8 cellular contexts compared by ENCODE assay signal in the genomic region with DNA sequence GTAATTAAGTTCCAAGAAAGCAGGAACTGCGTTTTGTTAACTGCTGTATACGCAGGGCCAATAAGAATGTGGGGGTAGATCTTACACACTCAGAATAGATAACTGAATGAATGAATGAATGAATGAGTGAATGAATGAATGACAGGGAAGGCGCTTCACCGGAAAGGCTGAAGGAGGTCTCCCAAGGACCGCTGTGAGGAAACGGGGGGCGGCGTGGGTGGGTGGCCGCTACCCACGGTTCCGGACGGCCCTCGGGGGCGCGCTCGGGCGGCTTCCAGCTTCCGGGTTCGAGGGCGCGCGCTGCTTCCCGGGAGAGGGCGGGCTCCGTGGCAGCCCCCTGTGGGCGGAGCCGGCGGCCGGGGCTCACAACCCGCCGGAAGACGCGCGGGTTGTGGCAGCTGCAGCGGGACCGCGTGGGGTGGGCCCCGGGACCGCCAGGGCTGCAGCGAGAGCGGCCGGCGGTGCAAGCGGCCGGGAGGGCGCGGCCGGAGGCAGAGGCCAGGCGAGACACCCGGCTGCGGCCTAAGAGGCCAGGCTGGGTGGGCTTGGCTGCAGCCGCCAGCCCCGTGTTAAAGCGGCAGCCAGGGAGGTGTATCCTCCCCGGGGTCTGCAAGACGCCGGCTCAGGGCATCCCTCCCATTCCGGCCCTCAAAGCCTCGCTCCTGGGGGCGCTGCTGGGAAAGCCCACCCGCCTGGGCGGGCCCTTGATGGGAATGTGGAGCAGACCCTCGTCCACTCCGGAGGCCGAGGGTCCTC. TPM values are rescaled to one million over a fixed set of nuclear protein-coding genes. Genes with fewer than 3 reads are reported as not detected.
A peak's percentile ranks its signal among the peaks of the same experiment; 100 is the strongest.
DNase-seq lines count a peak whose midpoint lies in the region; ATAC-seq, FAIRE-seq and TF ChIP-seq lines count a peak whose summit lies in the region.

A gene (plus strand): TSS at position 367 of the 756 bp plus-strand sequence. CDS start 2,072 bp downstream, outside the sequence.

- peak; percentile 72 for ATAC-seq in GM19395 (IDR thresholded peaks at IDR 0.05; ENCODE audit: unreplicated experiment)
- ATAC-seq in pancreas = peak; percentile 89 to 97 (median 96)

- H3K9me3 ChIP-seq in BLaER1 treated with 17β-estradiol and CSF1 and Interleukin-3, amounts not matched to agents 10 nM and 100 nM (replicated peaks in 1 of 11) = peaks cover 59 to 81% (median 74%) of the 10 kb centered on the region in 11 experiments
- no peaks in the 10 kb centered on the region for H3K9me3 ChIP-seq in pancreas
- no peaks in the 10 kb centered on the region for H3K9me3 ChIP-seq in thymus (ENCODE audit: control insufficient read depth)

- H3K27ac ChIP-seq in BLaER1 treated with 17β-estradiol and CSF1 and Interleukin-3, amounts not matched to agents 10 nM and 100 nM = peak within 1 kb of the TSS; percentile 62 to 89 (median 83)
- H3K27ac ChIP-seq in pancreas (peak within 1 kb of the TSS in 1 of 4 donors; percentile 13), thymus (ENCODE audit: low read depth) (peak within 1 kb of the TSS; percentile 80)

- H3K4me1 Mint-ChIP-seq in IgD-negative memory B cell = peaks cover 10 to 15% (median 13%) of the 10 kb centered on the region in 3 donors
- peaks cover 20% of the 10 kb centered on the region for H3K4me1 Mint-ChIP-seq in activated naive CD4-positive, alpha-beta T cell treated with anti-CD3 and anti-CD28 coated beads, Interleukin-2, amount 10 ng/mL, durations not matched to agents 7 days and 5 days

- peak within 1 kb of the TSS; percentile 77 to 88 (median 83) for H3K9ac ChIP-seq in BLaER1 treated with 17β-estradiol and CSF1 and Interleukin-3, amounts not matched to agents 10 nM and 100 nM

- H3K27me3 Mint-ChIP-seq in IgD-negative memory B cell = no peaks in the 10 kb centered on the region
- no peaks in the 10 kb centered on the region for H3K27me3 Mint-ChIP-seq in activated naive CD4-positive, alpha-beta T cell treated with anti-CD3 and anti-CD28 coated beads, Interleukin-2, amount 10 ng/mL, durations not matched to agents 7 days and 5 days

- H3K4me1 ChIP-seq in BLaER1 treated with 17β-estradiol and CSF1 and Interleukin-3, amounts not matched to agents 10 nM and 100 nM = peaks cover 14 to 27% (median 21%) of the 10 kb centered on the region in 10 experiments
- H3K4me1 ChIP-seq in pancreas (peaks cover 0 to 6% (median 3%) of the 10 kb centered on the region in 3 donors), thymus (ENCODE audit: control insufficient read depth, insufficient read depth, low read length) (peaks cover 8% of the 10 kb centered on the region)

- H3K27me3 ChIP-seq in BLaER1 treated with 17β-estradiol and CSF1 and Interleukin-3, amounts not matched to agents 10 nM and 100 nM = no peaks in the 10 kb centered on the region
- no peaks in the 10 kb centered on the region for H3K27me3 ChIP-seq in pancreas
- no peaks in the 10 kb centered on the region for H3K27me3 ChIP-seq in thymus (ENCODE audit: control insufficient read depth, insufficient read depth)

- peak; percentile 59 for DNase-seq in SK-MEL-5 (ENCODE audit: low read depth, low spot score)
- DNase-seq in activated naive CD4-positive, alpha-beta T cell treated with anti-CD3 and anti-CD28 coated beads, Interleukin-2, amount 10 ng/mL, durations not matched to agents 7 days and 5 days = peak; percentile 79
- peak in 41 of 42 donors; percentile 17 to 82 (median 68) for DNase-seq in head of caudate nucleus
- peak; percentile 47 to 88 (median 69) for DNase-seq in pancreas

- H3K27ac Mint-ChIP-seq in IgD-negative memory B cell = peak within 1 kb of the TSS in 2 of 3 donors; percentile 60 to 76
- H3K27ac Mint-ChIP-seq in activated naive CD4-positive, alpha-beta T cell treated with anti-CD3 and anti-CD28 coated beads, Interleukin-2, amount 10 ng/mL, durations not matched to agents 7 days and 5 days = peak within 1 kb of the TSS; percentile 81

- H3K9me3 Mint-ChIP-seq in IgD-negative memory B cell = peaks cover 15 to 31% (median 23%) of the 10 kb centered on the region in 3 donors
- peaks cover 37% of the 10 kb centered on the region for H3K9me3 Mint-ChIP-seq in activated naive CD4-positive, alpha-beta T cell treated with anti-CD3 and anti-CD28 coated beads, Interleukin-2, amount 10 ng/mL, durations not matched to agents 7 days and 5 days

- H4K20me1 ChIP-seq in BLaER1 treated with 17β-estradiol and CSF1 and Interleukin-3, amounts not matched to agents 10 nM and 100 nM = no peaks in the 10 kb centered on the region

- 1% methylated on average over 47 to 65 of the region's 65 CpGs for WGBS in pancreas, 2 donors
- 1% methylated on average over 65 of the region's 65 CpGs for WGBS in thymus

- peak within 1 kb of the TSS; percentile 71 to 94 (median 79) for H3K4me3 ChIP-seq in BLaER1 treated with 17β-estradiol and CSF1 and Interleukin-3, amounts not matched to agents 10 nM and 100 nM
- H3K4me3 ChIP-seq in pancreas (peak within 1 kb of the TSS; percentile 76 to 95 (median 90)), thymus (ENCODE audit: low read length) (peak within 1 kb of the TSS; percentile 64)

- H3K4me2 ChIP-seq in BLaER1 treated with 17β-estradiol and CSF1 and Interleukin-3, amounts not matched to agents 10 nM and 100 nM = peak within 1 kb of the TSS; percentile 80 to 98 (median 93)

- H3K36me3 ChIP-seq in BLaER1 treated with 17β-estradiol and CSF1 and Interleukin-3, amounts not matched to agents 10 nM and 100 nM = peaks cover 18 to 34% (median 30%) of the 10 kb centered on the region in 11 experiments
- H3K36me3 ChIP-seq in pancreas (no peaks in the 10 kb centered on the region), thymus (ENCODE audit: control insufficient read depth, insufficient read depth) (no peaks in the 10 kb centered on the region)

- CTCF ChIA-PET in activated naive CD4-positive, alpha-beta T cell treated with anti-CD3 and anti-CD28 coated beads, Interleukin-2, amount 10 ng/mL, durations not matched to agents 7 days and 5 days (lab: Charles Lee) = interaction anchor here (1.8 kb wide), 1 partner anchor 55 kb away, joined by 8 read pairs; a partner anchor contains a TSS

- peak within 1 kb of the TSS; percentile 85 to 95 (median 92) for H3K4me3 Mint-ChIP-seq in IgD-negative memory B cell
- H3K4me3 Mint-ChIP-seq in activated naive CD4-positive, alpha-beta T cell treated with anti-CD3 and anti-CD28 coated beads, Interleukin-2, amount 10 ng/mL, durations not matched to agents 7 days and 5 days = peak within 1 kb of the TSS; percentile 82

- intact Hi-C loops in head of caudate nucleus (cut with DNase I) (no loop called here), pancreas (cut with DNase I) (no loop called here)

- FAIRE-seq in pancreas (lab: Jason Lieb, UNC) = no peak

- in situ Hi-C loops in SK-MEL-5 (cut with HindIII; ENCODE audit: low pct_unique_long_range_greater_than_20kb, low sequenced_read_pairs) = no loop called here

- no peak for TF ChIP-seq CTCF in pancreas (IDR thresholded peaks at IDR 0.05)

- peaks cover 16% of the 10 kb centered on the region for H3K36me3 Mint-ChIP-seq in IgD-negative memory B cell
- peaks cover 32% of the 10 kb centered on the region for H3K36me3 Mint-ChIP-seq in activated naive CD4-positive, alpha-beta T cell treated with anti-CD3 and anti-CD28 coated beads, Interleukin-2, amount 10 ng/mL, durations not matched to agents 7 days and 5 days

RNA-seq across cellular contexts. Expression of the gene that starts here (rescaled TPM):
- polyA plus RNA-seq in IgD-negative memory B cell (5.7 TPM), pancreas (1 to 10 TPM; 2.2 to 2.8 TPM), thymus (9.5 TPM)
- 4.0 and 5.7 TPM in 2 replicates for total RNA-seq in SK-MEL-5 (2014; rRNA removed; shearing (Covaris generic))
- 3.1 and 4.5 TPM in 2 replicates for polyA plus RNA-seq in SK-MEL-5 (2015; cell fraction: cytosol; rRNA removed)
- 4.6 and 7.6 TPM in 2 replicates for polyA plus RNA-seq in SK-MEL-5 (2015; cell fraction: nucleus; rRNA removed)
- 1 to 10 TPM; 1.2 to 2.5 (median 1.4) TPM for total RNA-seq in pancreas
